17 cellular contexts compared by ENCODE assay signal in genomic region chr11:82829101-82829500, GRCh38.
DNase-seq lines count a peak whose midpoint lies in the region; ATAC-seq, FAIRE-seq and TF ChIP-seq lines count a peak whose summit lies in the region.
"Had no signal": no experiment of that assay in that cellular context is flagged by ENCODE, and none has a peak within 500 bp of the region (broad histone marks: within the 10 kb centered on the region; RNA-seq: fewer than 3 reads in every experiment).

No MANE protein-coding gene starts in this region.

- H3K9ac ChIP-seq in keratinocyte (ENCODE audit: control insufficient read depth, extremely low read depth, insufficient read depth, low read length): no peak overlapping the region

- no peaks in the 10 kb centered on the region for H3K9me3 Mint-ChIP-seq in brain
- H3K9me3 Mint-ChIP-seq: CD14-positive monocyte; CD4-positive, alpha-beta memory T cell had no signal

- FAIRE-seq in keratinocyte (lab: Jason Lieb, UNC): no peak
- FAIRE-seq: A549 had no signal

- peaks cover 5% of the 10 kb centered on the region for H3K4me1 ChIP-seq in keratinocyte (ENCODE audit: control insufficient read depth, extremely low read depth, insufficient read depth, low read length)
- H3K4me1 ChIP-seq: A549 had no signal

- H3K4me3 ChIP-seq in keratinocyte (ENCODE audit: control insufficient read depth in 2 of 3, extremely low read depth in 1 of 3, insufficient read depth in 2 of 3, low read depth in 1 of 3, low read length in 3 of 3): no peak overlapping the region
- H3K4me3 ChIP-seq: A549, HAP-1 had no signal

- H3K79me2 ChIP-seq in keratinocyte (ENCODE audit: control insufficient read depth, insufficient read depth, low read length): no peaks in the 10 kb centered on the region

- peak overlapping the region; percentile 32 for H2AFZ ChIP-seq in keratinocyte (ENCODE audit: control insufficient read depth, low read length)

- H3K27ac Mint-ChIP-seq in brain: peak overlapping the region in 3 of 5 experiments; percentile 5 to 34 (median 12)

- H3K27me3 ChIP-seq in keratinocyte (ENCODE audit: control insufficient read depth, extremely low read depth, insufficient read depth, low read length): no peaks in the 10 kb centered on the region

- no peaks in the 10 kb centered on the region for H3K27me3 Mint-ChIP-seq in brain
- H3K27me3 Mint-ChIP-seq: CD4-positive, alpha-beta memory T cell had no signal

- H3K4me3 Mint-ChIP-seq in brain: no peak overlapping the region
- H3K4me3 Mint-ChIP-seq: CD14-positive monocyte; CD4-positive, alpha-beta memory T cell had no signal

- ATAC-seq in HG02588 (IDR thresholded peaks at IDR 0.05; ENCODE audit: unreplicated experiment) (no peak), GM21381 (IDR thresholded peaks at IDR 0.05; ENCODE audit: unreplicated experiment) (no peak)
- ATAC-seq: A549 had no signal

- TF ChIP-seq CTCF in brain (conservative IDR thresholded peaks at IDR 0.05) (no peak), keratinocyte (optimal IDR thresholded peaks at IDR 0.05 in 1 of 3, IDR thresholded peaks at IDR 0.05 in 1 of 3, conservative IDR thresholded peaks at IDR 0.05 in 1 of 3; ENCODE audit: extremely low read depth in 1 of 3, insufficient read depth in 2 of 3, low read length in 3 of 3) (no peak)

- H4K20me1 ChIP-seq in keratinocyte (ENCODE audit: control insufficient read depth, extremely low read depth, insufficient read depth, low read length): no peaks in the 10 kb centered on the region

- no peaks in the 10 kb centered on the region for H3K9me1 ChIP-seq in keratinocyte (ENCODE audit: control insufficient read depth, extremely low read depth, insufficient read depth, low read length)

- DNase-seq in NCI-H82 (lab: John Stamatoyannopoulos, UW) (peak; percentile 21), NCI-H82 treated with DMSO at 0.1 percent for 48 hours (lab: John Stamatoyannopoulos, UW; ENCODE audit: unreplicated experiment) (no peak), keratinocyte (ENCODE audit: low read depth, low spot score) (no peak), SHP77 (lab: John Stamatoyannopoulos, UW) (no peak)
- DNase-seq: AML-193; CD4-positive, alpha-beta memory T cell; DMS153; DMS79 treated with DMSO at 0.1 percent for 48 hours; GF-D8; GOT3 had no signal

- H3K36me3 Mint-ChIP-seq in brain: peaks cover 49% of the 10 kb centered on the region

- no peak overlapping the region for H3K27ac ChIP-seq in keratinocyte (ENCODE audit: control insufficient read depth, insufficient read depth, low read length)
- H3K27ac ChIP-seq: 22Rv1, A549 had no signal

- no peaks in the 10 kb centered on the region for H3K36me3 ChIP-seq in keratinocyte (ENCODE audit: control insufficient read depth in 2 of 2, extremely low read depth in 1 of 2, insufficient read depth in 2 of 2, low read length in 2 of 2)
- H3K36me3 ChIP-seq: HAP-1 had no signal

- no peaks in the 10 kb centered on the region for H3K9me3 ChIP-seq in keratinocyte (ENCODE audit: control insufficient read depth, low read depth, low read length)
- H3K9me3 ChIP-seq: A549, HAP-1 had no signal

- dilution Hi-C loops in keratinocyte (cut with MboI; ENCODE audit: extremely low pct_ligation_motif_present, low sequenced_read_pairs): no loop called here

- no peak overlapping the region for H3K4me2 ChIP-seq in keratinocyte (ENCODE audit: control insufficient read depth, extremely low read depth, insufficient read depth, low read depth, low read length)
- H3K4me2 ChIP-seq: A549 had no signal

- peaks cover 26% of the 10 kb centered on the region for H3K4me1 Mint-ChIP-seq in brain
- H3K4me1 Mint-ChIP-seq: CD4-positive, alpha-beta memory T cell had no signal
